13 cellular contexts compared by ENCODE assay signal in the genomic region with DNA sequence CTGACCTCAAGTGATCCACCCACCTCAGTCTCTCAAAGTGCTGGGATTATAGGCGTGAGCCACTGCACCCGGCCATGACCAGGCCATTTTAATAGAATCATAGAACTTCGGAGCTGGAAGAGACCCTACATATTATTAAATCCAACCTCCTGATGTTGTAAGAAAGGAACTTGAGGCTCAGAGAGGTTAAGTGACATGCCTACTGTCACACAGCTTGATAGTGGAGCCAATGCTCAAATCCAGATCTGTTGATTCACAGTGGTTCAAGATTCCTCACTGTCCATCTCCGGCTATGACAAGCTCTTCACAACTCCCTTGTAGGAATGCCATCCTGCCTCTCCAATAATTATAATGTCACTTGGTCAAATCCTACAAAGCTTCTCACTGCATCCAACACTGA.
DNase-seq lines count a peak whose midpoint lies in the region; ATAC-seq, FAIRE-seq and TF ChIP-seq lines count a peak whose summit lies in the region.
"Had no signal": no experiment of that assay in that cellular context is flagged by ENCODE, and none has a peak within 500 bp of the region (broad histone marks: within the 10 kb centered on the region; RNA-seq: fewer than 3 reads in every experiment).

No MANE protein-coding gene starts in this region.

- no peak for TF ChIP-seq POLR2A in A549 (IDR thresholded peaks at IDR 0.05; ENCODE audit: low read length)

- H3K4me2 ChIP-seq in A549 = no peak overlapping the region
- H3K4me2 ChIP-seq: GM23338 had no signal

- FAIRE-seq in A549 (lab: Jason Lieb, UNC) = no peak
- FAIRE-seq: A204.1, GM18507 had no signal

- no peaks in the 10 kb centered on the region for H3K27me3 ChIP-seq in endodermal cell (ENCODE audit: control insufficient read depth, insufficient read depth, low read length, poor library complexity, severe bottlenecking)
- no peaks in the 10 kb centered on the region for H3K27me3 ChIP-seq in skeletal muscle tissue (ENCODE audit: control insufficient read depth in 3 of 3, insufficient read depth in 3 of 3, low read length in 3 of 3)

- H3K27ac ChIP-seq in A549 (no peak overlapping the region), endodermal cell (ENCODE audit: low read depth, low read length) (no peak overlapping the region), skeletal muscle tissue (ENCODE audit: low read depth, low read length) (peak overlapping the region; percentile 34)

- peaks cover 21% of the 10 kb centered on the region for H3K36me3 ChIP-seq in endodermal cell (ENCODE audit: control insufficient read depth, insufficient read depth, low read length)
- no peaks in the 10 kb centered on the region for H3K36me3 ChIP-seq in skeletal muscle tissue (ENCODE audit: control insufficient read depth in 3 of 3, insufficient read depth in 3 of 3, low read length in 3 of 3)

- H3K4me3 Mint-ChIP-seq in Calu3 (ENCODE audit: low read depth, unreplicated experiment) = no peak overlapping the region
- no peak overlapping the region for H3K4me3 Mint-ChIP-seq in endodermal cell
- no peak overlapping the region for H3K4me3 Mint-ChIP-seq in mesothelial cell of epicardium
- no peak overlapping the region for H3K4me3 Mint-ChIP-seq in activated CD4-positive, alpha-beta T cell treated with anti-CD3 and anti-CD28 coated beads for 36 hours
- H3K4me3 Mint-ChIP-seq: CD8-positive, alpha-beta memory T cell; GM23338; H9 had no signal

- no peak for TF ChIP-seq RAD21 in A549 (conservative IDR thresholded peaks at IDR 0.05 in 1 of 2, IDR thresholded peaks at IDR 0.05 in 1 of 2)

- peaks cover 6% of the 10 kb centered on the region for H3K4me1 ChIP-seq in A549
- H3K4me1 ChIP-seq in endodermal cell (ENCODE audit: control insufficient read depth, insufficient read depth, low read length) = peaks cover 7% of the 10 kb centered on the region
- peaks cover 24 to 42% (median 28%) of the 10 kb centered on the region in 3 donors for H3K4me1 ChIP-seq in skeletal muscle tissue (ENCODE audit: control insufficient read depth in 3 of 3, insufficient read depth in 3 of 3, low read length in 3 of 3)

- DNase-seq in A549 (ENCODE audit: low read depth in 1 of 2, low spot score in 1 of 2) = no peak
- DNase-seq in Calu3 = no peak
- DNase-seq in endodermal cell = peak; percentile 13
- no peak for DNase-seq in mesothelial cell of epicardium (ENCODE audit: low spot score in 2 of 2, unreplicated experiment in 2 of 2)
- no peak for DNase-seq in activated CD4-positive, alpha-beta T cell treated with anti-CD3 and anti-CD28 coated beads for 36 hours
- no peak for DNase-seq in NK-92 (lab: John Stamatoyannopoulos, UW; ENCODE audit: unreplicated experiment)
- DNase-seq: CD8-positive, alpha-beta memory T cell; DMS 273 treated with DMSO at 0.1 percent for 48 hours; H9 had no signal

- no peak overlapping the region for H3K9ac ChIP-seq in endodermal cell (ENCODE audit: extremely low read depth, low read length, poor library complexity, severe bottlenecking)
- H3K9ac ChIP-seq in skeletal muscle tissue (ENCODE audit: low read depth in 1 of 3, low read length in 3 of 3) = no peak overlapping the region

- TF ChIP-seq EP300 in A549 (IDR thresholded peaks at IDR 0.05) = no peak

- POLR2A ChIA-PET in A549 (lab: Yijun Ruan, JAX) = no interaction called here
- POLR2A ChIA-PET in activated CD4-positive, alpha-beta T cell treated with anti-CD3 and anti-CD28 coated beads for 36 hours (lab: Charles Lee) = no interaction called here

- H3K4me3 ChIP-seq in A549 (no peak overlapping the region), endodermal cell (ENCODE audit: low read length) (no peak overlapping the region), skeletal muscle tissue (ENCODE audit: low read length in 3 of 3) (no peak overlapping the region)
- H3K4me3 ChIP-seq: GM23338 had no signal

- no peaks in the 10 kb centered on the region for H3K27me3 Mint-ChIP-seq in Calu3 (ENCODE audit: unreplicated experiment)
- peaks cover 2% of the 10 kb centered on the region for H3K27me3 Mint-ChIP-seq in endodermal cell (ENCODE audit: insufficient read depth)
- no peaks in the 10 kb centered on the region for H3K27me3 Mint-ChIP-seq in mesothelial cell of epicardium (ENCODE audit: low read depth)
- H3K27me3 Mint-ChIP-seq in activated CD4-positive, alpha-beta T cell treated with anti-CD3 and anti-CD28 coated beads for 36 hours = no peaks in the 10 kb centered on the region

- BruUV-seq in Calu3 (replicated peaks; lab: Mats Ljungman, UMichigan) = no TSS peak

- CTCF ChIA-PET in A549 (lab: Yijun Ruan, JAX) (interaction anchor here (0.6 to 3.1 kb wide), 5 partner anchors 8 to 65 kb away, joined by 3 to 16 read pairs (median 4); a partner anchor contains a TSS), Calu3 (lab: Charles Lee) (no interaction called here)
- CTCF ChIA-PET in activated CD4-positive, alpha-beta T cell treated with anti-CD3 and anti-CD28 coated beads for 36 hours (lab: Charles Lee) = interaction anchor here (0.7 to 2.3 kb wide), 2 partner anchors 10 to 37 kb away, joined by 3 to 10 read pairs; no protein-coding TSS in a partner anchor

- no peak for ATAC-seq in A549
- ATAC-seq in activated CD4-positive, alpha-beta T cell treated with anti-CD3 and anti-CD28 coated beads for 36 hours = no peak
- ATAC-seq: GM23338 had no signal

- H3K36me3 Mint-ChIP-seq in Calu3 (ENCODE audit: insufficient read depth, unreplicated experiment) = peaks cover 77% of the 10 kb centered on the region
- peaks cover 23% of the 10 kb centered on the region for H3K36me3 Mint-ChIP-seq in endodermal cell (ENCODE audit: low read depth)
- peaks cover 4% of the 10 kb centered on the region for H3K36me3 Mint-ChIP-seq in mesothelial cell of epicardium
- peaks cover 22% of the 10 kb centered on the region for H3K36me3 Mint-ChIP-seq in activated CD4-positive, alpha-beta T cell treated with anti-CD3 and anti-CD28 coated beads for 36 hours (ENCODE audit: low read depth)
- H3K36me3 Mint-ChIP-seq: CD8-positive, alpha-beta memory T cell had no signal

- H3K9me3 ChIP-seq in A549 = no peaks in the 10 kb centered on the region
- peaks cover 5% of the 10 kb centered on the region for H3K9me3 ChIP-seq in endodermal cell (ENCODE audit: control insufficient read depth, low read length)
- no peaks in the 10 kb centered on the region for H3K9me3 ChIP-seq in skeletal muscle tissue (ENCODE audit: control insufficient read depth in 3 of 3, low read length in 3 of 3)

- intact Hi-C loops in Calu3 (cut with micrococcal nuclease; ENCODE audit: unreplicated experiment) = no loop called here
- intact Hi-C loops in activated CD4-positive, alpha-beta T cell treated with anti-CD3 and anti-CD28 coated beads for 36 hours (cut with DNase I, micrococcal nuclease) = no loop called here

- no peak for TF ChIP-seq CTCF in A549 (IDR thresholded peaks at IDR 0.05)
- no peak for TF ChIP-seq CTCF in Calu3 (IDR thresholded peaks at IDR 0.05; ENCODE audit: unreplicated experiment)
- TF ChIP-seq CTCF in endodermal cell (conservative IDR thresholded peaks at IDR 0.05) = no peak
- no peak for TF ChIP-seq CTCF in mesothelial cell of epicardium (IDR thresholded peaks at IDR 0.05; ENCODE audit: unreplicated experiment)

- H3K4me1 Mint-ChIP-seq in Calu3 (ENCODE audit: low read depth, unreplicated experiment) (peaks cover 42% of the 10 kb centered on the region), endodermal cell (peaks cover 39% of the 10 kb centered on the region), mesothelial cell of epicardium (peaks cover 27% of the 10 kb centered on the region)
- peaks cover 42% of the 10 kb centered on the region for H3K4me1 Mint-ChIP-seq in activated CD4-positive, alpha-beta T cell treated with anti-CD3 and anti-CD28 coated beads for 36 hours

- H3K27ac Mint-ChIP-seq in Calu3 (ENCODE audit: unreplicated experiment) (peak overlapping the region; percentile 83), endodermal cell (no peak overlapping the region), mesothelial cell of epicardium (no peak overlapping the region)
- H3K27ac Mint-ChIP-seq in activated CD4-positive, alpha-beta T cell treated with anti-CD3 and anti-CD28 coated beads for 36 hours = no peak overlapping the region
- H3K27ac Mint-ChIP-seq: GM23338 had no signal

- H3K9me3 Mint-ChIP-seq in Calu3 (ENCODE audit: low read depth, unreplicated experiment) (no peaks in the 10 kb centered on the region), endodermal cell (no peaks in the 10 kb centered on the region), mesothelial cell of epicardium (no peaks in the 10 kb centered on the region)
- no peaks in the 10 kb centered on the region for H3K9me3 Mint-ChIP-seq in activated CD4-positive, alpha-beta T cell treated with anti-CD3 and anti-CD28 coated beads for 36 hours (ENCODE audit: low read depth)
- H3K9me3 Mint-ChIP-seq: CD8-positive, alpha-beta memory T cell; H9 had no signal

- 88% methylated on average over 4 of the region's 4 CpGs for WGBS in A549 (ENCODE audit: missing lambda C conversion rate)
- WGBS in endodermal cell (ENCODE audit: insufficient coverage in 1 of 2, insufficient read length in 1 of 2), 2 experiments = 96 to 100% methylated on average over 1 to 4 of the region's 4 CpGs

TF ChIP-seq in A549, 52 proteins besides CTCF, POLR2A, EP300 and RAD21:
- TF ChIP-seq HDAC2 (IDR thresholded peaks at IDR 0.05) = no peak
- peak; percentile 51 for TF ChIP-seq ZFP36 (IDR thresholded peaks at IDR 0.05; ENCODE audit: borderline replicate concordance, partially characterized antibody)
